8 cellular contexts compared by ENCODE assay signal in the genomic region with DNA sequence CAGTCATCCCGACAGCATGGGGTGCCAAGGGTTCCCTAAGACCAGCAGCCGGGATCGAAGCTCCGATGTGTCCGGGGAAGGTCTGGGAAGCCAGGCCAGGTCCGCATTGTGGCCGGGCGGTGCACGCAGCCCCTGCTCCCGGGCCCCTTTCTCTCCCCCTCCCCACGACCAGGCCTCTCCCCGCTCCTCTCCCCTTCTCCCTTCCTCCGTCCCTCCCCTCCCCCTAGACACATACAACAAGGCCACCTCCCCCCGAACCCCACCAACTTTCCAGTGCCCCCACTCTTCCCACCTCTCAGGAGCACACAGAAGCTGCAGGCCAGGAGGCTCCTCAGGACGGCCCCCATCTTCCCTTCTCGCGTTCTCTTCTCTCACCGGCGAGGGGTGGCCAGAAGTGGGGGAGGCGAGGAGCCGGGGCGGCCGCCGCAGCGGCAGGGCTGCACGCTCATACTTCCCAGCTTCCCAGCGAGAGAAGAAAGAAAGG. TPM values are rescaled to one million over a fixed set of nuclear protein-coding genes. Genes with fewer than 3 reads are reported as not detected.
A peak's percentile ranks its signal among the peaks of the same experiment; 100 is the strongest.
DNase-seq lines count a peak whose midpoint lies in the region; ATAC-seq and TF ChIP-seq lines count a peak whose summit lies in the region.

No MANE protein-coding gene starts in this region.

- H3K9me3 ChIP-seq in HCT116 (ENCODE audit: control insufficient read depth in 1 of 2, insufficient read depth in 1 of 2, low read depth in 1 of 2, low read length in 2 of 2) (no peaks in the 10 kb centered on the region), iPS DF 6.9 (ENCODE audit: control insufficient read depth, insufficient read depth, low read length) (no peaks in the 10 kb centered on the region), skeletal muscle tissue (ENCODE audit: control insufficient read depth in 3 of 3, low read length in 3 of 3) (no peaks in the 10 kb centered on the region)

- no peak overlapping the region for H3K27ac Mint-ChIP-seq in activated naive CD8-positive, alpha-beta T cell treated with anti-CD3 and anti-CD28 coated beads for 36 hours

- peak overlapping the region; percentile 83 for H3K4me3 Mint-ChIP-seq in activated naive CD8-positive, alpha-beta T cell treated with anti-CD3 and anti-CD28 coated beads for 36 hours

- CTCF ChIA-PET in HCT116 (lab: Charles Lee), result interaction anchor here (0.6 kb wide), 1 partner anchor 30 kb away, joined by 3 read pairs; no protein-coding TSS in a partner anchor

- peaks cover 9 to 18% of the 10 kb centered on the region in 2 experiments for H3K4me1 ChIP-seq in HCT116 (ENCODE audit: control insufficient read depth in 1 of 2, insufficient read depth in 2 of 2, low read length in 2 of 2)
- no peaks in the 10 kb centered on the region for H3K4me1 ChIP-seq in iPS DF 6.9 (ENCODE audit: control insufficient read depth, insufficient read depth, low read length)
- peaks cover 8 to 18% (median 16%) of the 10 kb centered on the region in 3 donors for H3K4me1 ChIP-seq in skeletal muscle tissue (ENCODE audit: control insufficient read depth in 3 of 3, insufficient read depth in 3 of 3, low read length in 3 of 3)

- H3K27me3 Mint-ChIP-seq in activated naive CD8-positive, alpha-beta T cell treated with anti-CD3 and anti-CD28 coated beads for 36 hours, result peaks cover 46% of the 10 kb centered on the region

- peak overlapping the region; percentile 86 for H3K4me2 ChIP-seq in HCT116 (ENCODE audit: low read length)

- H3K27ac ChIP-seq in HCT116 (ENCODE audit: low read depth, low read length) (peak overlapping the region; percentile 92), iPS DF 6.9 (ENCODE audit: low read length) (no peak overlapping the region), skeletal muscle tissue (ENCODE audit: low read depth, low read length) (peak overlapping the region; percentile 98)

- H3K9me3 Mint-ChIP-seq in activated naive CD8-positive, alpha-beta T cell treated with anti-CD3 and anti-CD28 coated beads for 36 hours, result no peaks in the 10 kb centered on the region

- H3K4me3 ChIP-seq in HCT116 (replicated peaks in 1 of 2; ENCODE audit: low read depth in 1 of 2, low read length in 2 of 2) (peak overlapping the region; percentile 71 to 78), iPS DF 6.9 (ENCODE audit: low read length) (peak overlapping the region; percentile 82), skeletal muscle tissue (ENCODE audit: low read length in 3 of 3) (peak overlapping the region; percentile 92 to 100 (median 99))

- RAD21 ChIA-PET in HCT116 (lab: Charles Lee; ENCODE audit: low non-redundant PET in 1 of 2, low total read pairs in 2 of 2, uncharacterized antibody in 2 of 2, unreplicated experiment in 2 of 2), result no interaction called here

- BruUV-seq in HCT116 (replicated peaks; lab: Mats Ljungman, UMichigan), result no TSS peak

- H3K4me1 Mint-ChIP-seq in activated naive CD8-positive, alpha-beta T cell treated with anti-CD3 and anti-CD28 coated beads for 36 hours, result peaks cover 15% of the 10 kb centered on the region

- POLR2A ChIA-PET in HCT116 (lab: Charles Lee), result interaction anchor here (0.8 kb wide), 1 partner anchor 84 kb away, joined by 4 read pairs; no protein-coding TSS in a partner anchor

- intact Hi-C loops in HCT116 (cut with micrococcal nuclease), result no loop called here

- peak overlapping the region; percentile 74 for H3K9ac ChIP-seq in HCT116 (ENCODE audit: low read length)
- H3K9ac ChIP-seq in skeletal muscle tissue (ENCODE audit: low read depth in 1 of 3, low read length in 3 of 3), result peak overlapping the region; percentile 99 to 100 (median 100)

- no CpG with 5 or more reads among the region's 27 CpGs for WGBS in iPS DF 6.9 (ENCODE audit: insufficient coverage, insufficient read length)

- TF ChIP-seq POLR2A in HCT116 (IDR thresholded peaks at IDR 0.05; ENCODE audit: borderline replicate concordance, extremely low read depth, insufficient read depth, insufficient read length), result no peak

- H3K9me2 ChIP-seq in HCT116 (ENCODE audit: insufficient read depth), result no peaks in the 10 kb centered on the region

- H3K79me2 ChIP-seq in HCT116 (ENCODE audit: insufficient read depth, low read length), result peaks cover 46% of the 10 kb centered on the region

- H3K36me3 Mint-ChIP-seq in activated naive CD8-positive, alpha-beta T cell treated with anti-CD3 and anti-CD28 coated beads for 36 hours, result no peaks in the 10 kb centered on the region

- H3K27me3 ChIP-seq in HCT116 (ENCODE audit: insufficient read depth, low read length) (no peaks in the 10 kb centered on the region), iPS DF 6.9 (ENCODE audit: control insufficient read depth, insufficient read depth, low read length) (no peaks in the 10 kb centered on the region), skeletal muscle tissue (ENCODE audit: control insufficient read depth in 3 of 3, insufficient read depth in 3 of 3, low read length in 3 of 3) (peaks cover 0 to 2% (median 0%) of the 10 kb centered on the region in 3 donors)

- H4K20me1 ChIP-seq in HCT116 (ENCODE audit: insufficient read depth), result no peaks in the 10 kb centered on the region

- H3K36me3 ChIP-seq in HCT116 (ENCODE audit: control insufficient read depth in 1 of 2, insufficient read depth in 2 of 2, low read length in 2 of 2) (no peaks in the 10 kb centered on the region), iPS DF 6.9 (ENCODE audit: control insufficient read depth, insufficient read depth, low read length) (no peaks in the 10 kb centered on the region), skeletal muscle tissue (ENCODE audit: control insufficient read depth in 3 of 3, insufficient read depth in 3 of 3, low read length in 3 of 3) (no peaks in the 10 kb centered on the region)

- no peak for TF ChIP-seq CTCF in HCT116 (IDR thresholded peaks at IDR 0.05 in 2 of 3, conservative IDR thresholded peaks at IDR 0.05 in 1 of 3; ENCODE audit: borderline replicate concordance in 1 of 3, insufficient read depth in 1 of 3, low read depth in 2 of 3, low read length in 2 of 3)

- DNase-seq in Ammon's horn (ENCODE audit: low spot score) (peak; percentile 40), HCT116 (ENCODE audit: low read depth, low spot score) (no peak), iPS DF 6.9 (ENCODE audit: low read depth, low spot score) (no peak), occipital lobe (lab: John Stamatoyannopoulos, UW) (no peak)
- DNase-seq in activated naive CD8-positive, alpha-beta T cell treated with anti-CD3 and anti-CD28 coated beads for 36 hours, result peak; percentile 1
- DNase-seq in central memory CD4-positive, alpha-beta T cell, result no peak

- ATAC-seq in HCT116 (peak; percentile 62), GM21360 (IDR thresholded peaks at IDR 0.05; ENCODE audit: unreplicated experiment) (no peak)

- no peak overlapping the region for H2AFZ ChIP-seq in HCT116 (ENCODE audit: low read depth, low read length, poor library complexity, severe bottlenecking)

- no peak for TF ChIP-seq RAD21 in HCT116 (IDR thresholded peaks at IDR 0.05; ENCODE audit: low read depth)

TF ChIP-seq in HCT116, 20 proteins besides CTCF, POLR2A, EP300 and RAD21 (continues in another document):
- TF ChIP-seq POLR2AphosphoS5 (IDR thresholded peaks at IDR 0.05; ENCODE audit: low read depth, low read length) (no peak; the same call in 1 of the 2 replicates), SP1 (IDR thresholded peaks at IDR 0.05; ENCODE audit: low read depth) (no peak), REST (IDR thresholded peaks at IDR 0.05; ENCODE audit: low read depth) (no peak), TCF7L2 (IDR thresholded peaks at IDR 0.05; ENCODE audit: borderline replicate concordance, extremely low read depth, insufficient read depth, insufficient read length) (no peak), CEBPB (IDR thresholded peaks at IDR 0.05; ENCODE audit: low read depth) (no peak), ATF3 (IDR thresholded peaks at IDR 0.05) (no peak), EZH2 (IDR thresholded peaks at IDR 0.05) (no peak), JUND (IDR thresholded peaks at IDR 0.05) (no peak), ELF1 (IDR thresholded peaks at IDR 0.05; ENCODE audit: borderline replicate concordance, low read depth) (no peak)

RNA-seq across cellular contexts. Expression of gene LRP6, which starts 0.4 kb away (rescaled TPM):
- total RNA-seq in HCT116 (2021; ENCODE audit: unreplicated experiment) (28.1 TPM), skeletal muscle tissue (44.4 TPM), occipital lobe (95.3 TPM)
- polyA plus RNA-seq in HCT116 (2012), result 14.9 and 15.2 TPM in 2 replicates
- total RNA-seq in activated naive CD8-positive, alpha-beta T cell treated with anti-CD3 and anti-CD28 coated beads for 36 hours, result 1 to 10 TPM; 2.9 to 4.6 TPM

Comparison
In these comparisons a context has a peak if more than half of its experiments do, and no peak if none do; other contexts are left out.
1. DNase-seq: peak in Ammon's horn (single experiment) and activated naive CD8-positive, alpha-beta T cell treated with anti-CD3 and anti-CD28 coated beads for 36 hours (single experiment); none in HCT116 (single experiment), iPS DF 6.9 (single experiment), central memory CD4-positive, alpha-beta T cell (single experiment) and occipital lobe (single experiment).
2. Peak in every context shown above with its lines, with median percentiles within 50 percentile points of each other: H3K4me3 ChIP-seq.